Comparison of ENCODE assay signal across 21 cellular contexts in genomic region chr12:97940105-97940504, GRCh38.
"Had no signal": no experiment of that assay in that cellular context is flagged by ENCODE, and none has a peak within 500 bp of the region (broad histone marks: within the 10 kb centered on the region; RNA-seq: fewer than 3 reads in every experiment).

No MANE protein-coding gene starts in this region.

- H3K27ac ChIP-seq: heart right ventricle, ovary, spleen, testis, transverse colon had no signal

- FAIRE-seq: colon, endothelial cell of umbilical vein, frontal cortex, islet of Langerhans, urothelium cell line had no signal

- H3K4me3 ChIP-seq: heart right ventricle, ovary, spleen, testis, transverse colon had no signal

- ATAC-seq: heart right ventricle; natural killer cell; right cardiac atrium; stimulated activated memory B cell treated with anti-CD40 and anti-IgM and Interleukin-4, amounts not matched to agents 10 μg/mL and 1 μg/mL and 100 μg/mL, for 72 hours had no signal

- H3K27me3 ChIP-seq: heart right ventricle, ovary, spleen, testis, transverse colon had no signal

- H3K4me1 ChIP-seq: heart right ventricle, spleen, testis, transverse colon had no signal

- H3K9me3 ChIP-seq: ovary, testis, transverse colon had no signal

- H3K36me3 ChIP-seq: heart right ventricle, ovary, spleen, transverse colon had no signal

- DNase-seq: cerebellar nuclear complex; dermis blood vessel endothelial cell; endodermal cell; heart right ventricle; hypothalamus; natural killer cell; nucleus accumbens; ovary; right cardiac atrium; spleen; stimulated activated CD4-positive, alpha-beta T cell treated with anti-CD3 and anti-CD28 coated beads, Interleukin-15, amount 100 ng/mL, for 24 hours; stimulated activated CD4-positive, alpha-beta T cell treated with anti-CD3 and anti-CD28 coated beads, Interleukin-1b, Interleukin-23, amount 100 ng/mL, for 48 hours; stimulated activated CD4-positive, alpha-beta T cell treated with anti-CD3 and anti-CD28 coated beads, Interleukin-4, amount 100 ng/mL, for 24 hours; testis; transverse colon had no signal
